Comparison of ENCODE assay signal across 17 cellular contexts in genomic region chr15:71940004-71940588, GRCh38.
"Had no signal": no experiment of that assay in that cellular context is flagged by ENCODE, and none has a peak within 500 bp of the region (broad histone marks: within the 10 kb centered on the region; RNA-seq: fewer than 3 reads in every experiment).

No MANE protein-coding gene starts in this region.

- H3K4me3 ChIP-seq: adrenal gland, suprapubic skin had no signal

- H3K36me3 ChIP-seq: adrenal gland had no signal

- H3K9me3 ChIP-seq: suprapubic skin had no signal

- H3K27ac ChIP-seq: adrenal gland, suprapubic skin had no signal

- H3K27me3 Mint-ChIP-seq: activated B cell treated with CpG ODN at 0.5 μM for 24 hours; activated T-helper 17 cell treated with anti-CD3 and anti-CD28 coated beads, Interleukin-2, amount 50 U/mL, for 72 hours; natural killer cell treated with Interleukin-12 subunit alpha and Interleukin-12 subunit beta and Interleukin-15 and Interleukin-18, amount 100 ng/mL, for 72 hours had no signal

- H3K27me3 ChIP-seq: adrenal gland, suprapubic skin had no signal

- ATAC-seq: activated T-helper 17 cell treated with anti-CD3 and anti-CD28 coated beads, Interleukin-2, amount 50 U/mL, for 72 hours; left colon; natural killer cell treated with Interleukin-12 subunit alpha and Interleukin-12 subunit beta and Interleukin-15 and Interleukin-18, amount 100 ng/mL, for 72 hours; sciatic nerve had no signal

- H3K4me3 Mint-ChIP-seq: activated B cell treated with CpG ODN at 0.5 μM for 24 hours; activated naive CD4-positive, alpha-beta T cell treated with anti-CD3 and anti-CD28 coated beads for 36 hours; activated T-helper 17 cell treated with anti-CD3 and anti-CD28 coated beads, Interleukin-2, amount 50 U/mL, for 72 hours; natural killer cell treated with Interleukin-12 subunit alpha and Interleukin-12 subunit beta and Interleukin-15 and Interleukin-18, amount 100 ng/mL, for 72 hours; T-helper 1 cell treated with Interleukin-12 subunit alpha and Interleukin-12 subunit beta and Interleukin-4 antibody, amounts not matched to agents 30 μg/mL and 1 μg/mL, for 36 hours had no signal

- H3K9me3 Mint-ChIP-seq: activated naive CD4-positive, alpha-beta T cell treated with anti-CD3 and anti-CD28 coated beads for 36 hours; activated T-helper 17 cell treated with anti-CD3 and anti-CD28 coated beads, Interleukin-2, amount 50 U/mL, for 72 hours; natural killer cell treated with Interleukin-12 subunit alpha and Interleukin-12 subunit beta and Interleukin-15 and Interleukin-18, amount 100 ng/mL, for 72 hours; T-helper 1 cell treated with Interleukin-12 subunit alpha and Interleukin-12 subunit beta and Interleukin-4 antibody, amounts not matched to agents 30 μg/mL and 1 μg/mL, for 36 hours had no signal

- H3K4me1 ChIP-seq: adrenal gland, suprapubic skin had no signal

- DNase-seq: activated B cell treated with CpG ODN at 0.5 μM for 24 hours; activated CD4-positive, alpha-beta T cell treated with anti-CD3 and anti-CD28 coated beads, Interleukin-2, amount 50 U/mL, for 1 hour; activated naive CD4-positive, alpha-beta T cell treated with anti-CD3 and anti-CD28 coated beads for 36 hours; activated T-cell treated with anti-CD3 and anti-CD28 coated beads for 4 hours; central memory CD4-positive, alpha-beta T cell; effector memory CD4-positive, alpha-beta T cell; erythroblast; hypothalamus; left colon; stimulated activated CD4-positive, alpha-beta T cell treated with anti-CD3 and anti-CD28 coated beads, Interleukin-2, amount 100 ng/mL, for 24 hours; stimulated activated naive CD4-positive, alpha-beta T cell treated with Interleukin-2 at 50 U/mL for 16 hours had no signal

- H3K27ac Mint-ChIP-seq: activated B cell treated with CpG ODN at 0.5 μM for 24 hours; activated naive CD4-positive, alpha-beta T cell treated with anti-CD3 and anti-CD28 coated beads for 36 hours; activated T-helper 17 cell treated with anti-CD3 and anti-CD28 coated beads, Interleukin-2, amount 50 U/mL, for 72 hours; natural killer cell treated with Interleukin-12 subunit alpha and Interleukin-12 subunit beta and Interleukin-15 and Interleukin-18, amount 100 ng/mL, for 72 hours; T-helper 1 cell treated with Interleukin-12 subunit alpha and Interleukin-12 subunit beta and Interleukin-4 antibody, amounts not matched to agents 30 μg/mL and 1 μg/mL, for 36 hours had no signal

- H3K4me1 Mint-ChIP-seq: activated B cell treated with CpG ODN at 0.5 μM for 24 hours; activated T-helper 17 cell treated with anti-CD3 and anti-CD28 coated beads, Interleukin-2, amount 50 U/mL, for 72 hours had no signal
